ENCODE assay signal across 14 cellular contexts in the genomic region with DNA sequence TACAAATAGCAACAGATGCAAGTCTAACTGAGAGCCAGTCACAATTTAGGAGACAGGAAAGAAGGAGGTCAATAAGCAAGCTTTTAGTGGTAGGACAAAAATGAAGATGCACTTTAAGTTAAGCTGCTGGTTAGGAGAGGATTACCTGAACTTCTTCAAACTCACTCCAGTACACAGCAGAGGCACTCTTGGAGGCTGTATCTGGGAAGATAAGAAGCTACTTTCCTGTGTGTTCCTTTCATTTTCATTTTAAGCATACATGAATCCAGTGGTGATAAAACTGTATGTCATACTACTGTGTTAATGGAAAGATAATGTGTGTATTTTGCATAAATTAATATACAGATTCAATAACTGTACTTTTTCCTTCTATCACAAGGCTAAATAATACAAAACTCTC. TPM values are rescaled to one million over a fixed set of nuclear protein-coding genes. Genes with fewer than 3 reads are reported as not detected.
DNase-seq lines count a peak whose midpoint lies in the region; ATAC-seq, FAIRE-seq and TF ChIP-seq lines count a peak whose summit lies in the region.
"Had no signal": no experiment of that assay in that cellular context is flagged by ENCODE, and none has a peak within 500 bp of the region (broad histone marks: within the 10 kb centered on the region; RNA-seq: fewer than 3 reads in every experiment).

No MANE protein-coding gene starts in this region.

- TF ChIP-seq EP300 in K562 (IDR thresholded peaks at IDR 0.05; ENCODE audit: low read length) (no peak), tibial nerve (IDR thresholded peaks at IDR 0.05) (no peak)

- peaks cover 17% of the 10 kb centered on the region for H3K36me3 Mint-ChIP-seq in activated naive CD8-positive, alpha-beta T cell treated with anti-CD3 and anti-CD28 coated beads, Interleukin-2, amount 10 ng/mL, durations not matched to agents 7 days and 5 days
- peaks cover 14% of the 10 kb centered on the region for H3K36me3 Mint-ChIP-seq in activated naive CD8-positive, alpha-beta T cell treated with anti-CD3 and anti-CD28 coated beads for 36 hours
- peaks cover 2% of the 10 kb centered on the region for H3K36me3 Mint-ChIP-seq in neural progenitor cell

- H3K4me3 Mint-ChIP-seq in activated naive CD8-positive, alpha-beta T cell treated with anti-CD3 and anti-CD28 coated beads, Interleukin-2, amount 10 ng/mL, durations not matched to agents 7 days and 5 days: peak overlapping the region; percentile 62
- H3K4me3 Mint-ChIP-seq in activated naive CD8-positive, alpha-beta T cell treated with anti-CD3 and anti-CD28 coated beads for 36 hours: no peak overlapping the region
- no peak overlapping the region for H3K4me3 Mint-ChIP-seq in neural progenitor cell

- no peaks in the 10 kb centered on the region for H3F3A ChIP-seq in neural progenitor cell (ENCODE audit: low read depth)

- H3K79me2 ChIP-seq in K562 (ENCODE audit: control insufficient read depth, insufficient read depth, low read length) (peaks cover 25% of the 10 kb centered on the region), neural progenitor cell (ENCODE audit: low read depth) (no peaks in the 10 kb centered on the region)

- H3K9ac ChIP-seq in K562 (ENCODE audit: insufficient read depth in 1 of 2, low read depth in 2 of 2, low read length in 2 of 2) (no peak overlapping the region), neural progenitor cell (no peak overlapping the region)

- no peak overlapping the region for H3K4me2 ChIP-seq in K562 (ENCODE audit: insufficient read depth, low read length)
- H3K4me2 ChIP-seq in neural progenitor cell: no peak overlapping the region

- no peak overlapping the region for H3K27ac ChIP-seq in K562 (ENCODE audit: extremely low read depth, low read depth, low read length)
- no peak overlapping the region for H3K27ac ChIP-seq in neural progenitor cell
- H3K27ac ChIP-seq in tibial nerve: no peak overlapping the region
- H3K27ac ChIP-seq: RWPE1, tibial artery had no signal

- DNase-seq in activated naive CD8-positive, alpha-beta T cell treated with anti-CD3 and anti-CD28 coated beads, Interleukin-2, amount 10 ng/mL, durations not matched to agents 7 days and 5 days: no peak
- DNase-seq in activated naive CD8-positive, alpha-beta T cell treated with anti-CD3 and anti-CD28 coated beads for 36 hours: no peak
- DNase-seq in MV-4-11 (lab: John Stamatoyannopoulos, UW): peak; percentile 20
- peak in 1 of 4 experiments; percentile 5 for DNase-seq in K562 (ENCODE audit: extremely low read depth in 1 of 4, low spot score in 3 of 4)
- DNase-seq in cortex of kidney (lab: John Stamatoyannopoulos, UW): no peak
- no peak for DNase-seq in GOT3 (lab: John Stamatoyannopoulos, UW)
- no peak for DNase-seq in neural progenitor cell (ENCODE audit: low spot score)
- DNase-seq in tibial nerve (ENCODE audit: low spot score in 2 of 2): no peak
- DNase-seq: activated CD4-positive, alpha-beta T cell treated with anti-CD3 and anti-CD28 coated beads for 48 hours; cerebellar nuclear complex; glutamatergic neuron; NCI-H446; tibial artery had no signal

- H3K4me3 ChIP-seq in K562 (no peak overlapping the region), neural progenitor cell (no peak overlapping the region), tibial nerve (no peak overlapping the region)
- H3K4me3 ChIP-seq: tibial artery had no signal

- BruUV-seq in K562 (replicated peaks; lab: Mats Ljungman, UMichigan): no TSS peak

- H3K27ac Mint-ChIP-seq in activated naive CD8-positive, alpha-beta T cell treated with anti-CD3 and anti-CD28 coated beads, Interleukin-2, amount 10 ng/mL, durations not matched to agents 7 days and 5 days: peak overlapping the region; percentile 66
- H3K27ac Mint-ChIP-seq in activated naive CD8-positive, alpha-beta T cell treated with anti-CD3 and anti-CD28 coated beads for 36 hours: no peak overlapping the region
- no peak overlapping the region for H3K27ac Mint-ChIP-seq in neural progenitor cell

- no peak for FAIRE-seq in K562 (lab: Jason Lieb, UNC)

- TF ChIP-seq CTCF in K562 (IDR thresholded peaks at IDR 0.05 in 2 of 3, conservative IDR thresholded peaks at IDR 0.05 in 1 of 3; ENCODE audit: insufficient read depth in 2 of 3, low read depth in 1 of 3, low read length in 3 of 3): no peak
- no peak for TF ChIP-seq CTCF in neural progenitor cell (IDR thresholded peaks at IDR 0.05)
- no peak for TF ChIP-seq CTCF in tibial nerve (IDR thresholded peaks at IDR 0.05)

- H4K20me1 ChIP-seq in K562 (replicated peaks; ENCODE audit: control insufficient read depth, insufficient read depth, low read length) (no peaks in the 10 kb centered on the region), neural progenitor cell (ENCODE audit: low read depth) (no peaks in the 10 kb centered on the region)

- intact Hi-C loops in K562 (cut with micrococcal nuclease): no loop called here

- H3K27me3 ChIP-seq in K562 (ENCODE audit: control insufficient read depth in 2 of 2, insufficient read depth in 2 of 2, low read length in 2 of 2) (no peaks in the 10 kb centered on the region), neural progenitor cell (no peaks in the 10 kb centered on the region), tibial nerve (no peaks in the 10 kb centered on the region)
- H3K27me3 ChIP-seq: tibial artery had no signal

- in situ Hi-C loops in K562 (cut with MboI): no loop called here

- H2AFZ ChIP-seq in K562 (ENCODE audit: low read depth, low read length) (no peak overlapping the region), neural progenitor cell (replicated peaks) (no peak overlapping the region)

- no peaks in the 10 kb centered on the region for H3K9me1 ChIP-seq in K562 (ENCODE audit: control insufficient read depth, insufficient read depth, low read length)

- H3K9me3 ChIP-seq in K562 (replicated peaks; ENCODE audit: control insufficient read depth, insufficient read depth, low read depth, low read length) (no peaks in the 10 kb centered on the region), neural progenitor cell (ENCODE audit: low read depth) (no peaks in the 10 kb centered on the region), tibial nerve (peaks cover 0 to 10% (median 0%) of the 10 kb centered on the region in 4 donors)
- H3K9me3 ChIP-seq: tibial artery had no signal

- H3K36me3 ChIP-seq in K562 (ENCODE audit: control insufficient read depth, insufficient read depth, low read length): peaks cover 60% of the 10 kb centered on the region; the same call in 2 of the 3 replicates
- H3K36me3 ChIP-seq in neural progenitor cell: no peaks in the 10 kb centered on the region
- H3K36me3 ChIP-seq in tibial nerve: peaks cover 0 to 39% (median 7%) of the 10 kb centered on the region in 3 donors

- CTCF ChIA-PET in K562 (lab: Yijun Ruan, JAX; ENCODE audit: low intra/inter-chr PET ratio): no interaction called here

- no peak for TF ChIP-seq RAD21 in K562 (CRISPR knock-in tag; conservative IDR thresholded peaks at IDR 0.05 in 1 of 2, IDR thresholded peaks at IDR 0.05 in 1 of 2)

- TF ChIP-seq POLR2A in K562 (conservative IDR thresholded peaks at IDR 0.05): no peak
- no peak for TF ChIP-seq POLR2A in tibial nerve (IDR thresholded peaks at IDR 0.05)

- no peaks in the 10 kb centered on the region for H3K27me3 Mint-ChIP-seq in activated naive CD8-positive, alpha-beta T cell treated with anti-CD3 and anti-CD28 coated beads, Interleukin-2, amount 10 ng/mL, durations not matched to agents 7 days and 5 days
- no peaks in the 10 kb centered on the region for H3K27me3 Mint-ChIP-seq in activated naive CD8-positive, alpha-beta T cell treated with anti-CD3 and anti-CD28 coated beads for 36 hours
- H3K27me3 Mint-ChIP-seq in neural progenitor cell (ENCODE audit: insufficient read depth, low read depth): peaks cover 2% of the 10 kb centered on the region

- no peaks in the 10 kb centered on the region for H3K9me3 Mint-ChIP-seq in activated naive CD8-positive, alpha-beta T cell treated with anti-CD3 and anti-CD28 coated beads, Interleukin-2, amount 10 ng/mL, durations not matched to agents 7 days and 5 days
- peaks cover 3% of the 10 kb centered on the region for H3K9me3 Mint-ChIP-seq in activated naive CD8-positive, alpha-beta T cell treated with anti-CD3 and anti-CD28 coated beads for 36 hours
- H3K9me3 Mint-ChIP-seq in neural progenitor cell: peaks cover 3% of the 10 kb centered on the region

- POLR2A ChIA-PET in activated naive CD8-positive, alpha-beta T cell treated with anti-CD3 and anti-CD28 coated beads, Interleukin-2, amount 10 ng/mL, durations not matched to agents 7 days and 5 days (lab: Charles Lee): no interaction called here
- POLR2A ChIA-PET in K562 (lab: Yijun Ruan, JAX): interaction anchor here (0.9 kb wide), 1 partner anchor 111 kb away, joined by 3 read pairs; no protein-coding TSS in a partner anchor

- no peaks in the 10 kb centered on the region for H3K4me1 ChIP-seq in K562 (replicated peaks in 1 of 2; ENCODE audit: control insufficient read depth in 2 of 2, insufficient read depth in 2 of 2, low read length in 2 of 2)
- no peaks in the 10 kb centered on the region for H3K4me1 ChIP-seq in neural progenitor cell
- no peaks in the 10 kb centered on the region for H3K4me1 ChIP-seq in tibial nerve
- H3K4me1 ChIP-seq: tibial artery had no signal

- H3K4me1 Mint-ChIP-seq in activated naive CD8-positive, alpha-beta T cell treated with anti-CD3 and anti-CD28 coated beads, Interleukin-2, amount 10 ng/mL, durations not matched to agents 7 days and 5 days: peaks cover 14% of the 10 kb centered on the region
- H3K4me1 Mint-ChIP-seq in activated naive CD8-positive, alpha-beta T cell treated with anti-CD3 and anti-CD28 coated beads for 36 hours: peaks cover 10% of the 10 kb centered on the region
- H3K4me1 Mint-ChIP-seq in neural progenitor cell: no peaks in the 10 kb centered on the region

- peak; percentile 88 for ATAC-seq in activated naive CD8-positive, alpha-beta T cell treated with anti-CD3 and anti-CD28 coated beads, Interleukin-2, amount 10 ng/mL, durations not matched to agents 7 days and 5 days (ENCODE audit: low read depth)
- no peak for ATAC-seq in K562

RNA-seq across cellular contexts. Expression of gene HYCC2, which starts 49.6 kb away (rescaled TPM):
- total RNA-seq in activated naive CD8-positive, alpha-beta T cell treated with anti-CD3 and anti-CD28 coated beads, Interleukin-2, amount 10 ng/mL, durations not matched to agents 7 days and 5 days: 10 to 100 TPM; 37.0 to 40.5 TPM
- 10 to 100 TPM; 22.6 to 25.3 TPM for total RNA-seq in activated naive CD8-positive, alpha-beta T cell treated with anti-CD3 and anti-CD28 coated beads for 36 hours
- total RNA-seq in K562 (2011; cell fraction: chromatin; rRNA removed; ENCODE audit: low replicate concordance): 36.2 and 109 TPM in 2 replicates
- total RNA-seq in K562 (2011; cell fraction: nucleolus; rRNA removed): 18.8 and 22.1 TPM in 2 replicates
- 55.3 and 96.3 TPM in 2 replicates for total RNA-seq in K562 (2011; cell fraction: nucleoplasm; rRNA removed)
- total RNA-seq in K562 (2014; rRNA removed) (5.4 TPM in 2 replicates), K562 (2014; rRNA removed; fragmentation: Illumina TruSeq; extraction: Trizol) (15.6 and 16.9 TPM in 2 replicates), K562 (2015; rRNA removed; fragmentation: Illumina TruSeq; extraction: Trizol) (11.1 and 12.8 TPM in 2 replicates), K562 (2021) (18.9 and 20.0 TPM in 2 replicates), neural progenitor cell (ENCODE audit: low replicate concordance) (6.8 and 9.1 TPM in 2 replicates), tibial nerve (10 to 100 TPM; 17.3 to 27.9 (median 18.6) TPM)
- polyA plus RNA-seq in K562 (2011; rRNA removed) (12.2 and 14.9 TPM in 2 replicates), K562 (2014; fragmentation: Illumina TruSeq; extraction: Trizol) (6.3 and 8.5 TPM in 2 replicates), K562 (2014; fragmentation: Nextera tagmentation; extraction: Ambion mirVana) (1 to 10 TPM; 7.5 to 9.8 TPM), K562 (2014; rRNA removed) (5.2 and 5.5 TPM in 2 replicates)
- 2.4 and 4.6 TPM in 2 replicates for polyA plus RNA-seq in K562 (2011; cell fraction: cytosol; rRNA removed)
- polyA plus RNA-seq in K562 (2011; cell fraction: nucleus; rRNA removed): 12.1 and 15.4 TPM in 2 replicates
- polyA plus RNA-seq in K562 (2012): 3.8 TPM in 2 replicates
- polyA minus RNA-seq in K562 (2011; rRNA and poly(A)+ RNA removed): 33.9 and 39.3 TPM in 2 replicates
- 8.9 and 12.0 TPM in 2 replicates for polyA minus RNA-seq in K562 (2011; cell fraction: cytosol; rRNA and poly(A)+ RNA removed)
- 23.7 and 39.7 TPM in 2 replicates for polyA minus RNA-seq in K562 (2011; cell fraction: nucleus; rRNA and poly(A)+ RNA removed)

RNA-seq across cellular contexts. Expression of gene NDUFB3, which starts 49.9 kb away (rescaled TPM):
- 100 to 1,000 TPM; 115 to 116 TPM for total RNA-seq in activated naive CD8-positive, alpha-beta T cell treated with anti-CD3 and anti-CD28 coated beads, Interleukin-2, amount 10 ng/mL, durations not matched to agents 7 days and 5 days
- 100 to 1,000 TPM; 139 to 146 TPM for total RNA-seq in activated naive CD8-positive, alpha-beta T cell treated with anti-CD3 and anti-CD28 coated beads for 36 hours
- 4.1 and 9.5 TPM in 2 replicates for total RNA-seq in K562 (2011; cell fraction: chromatin; rRNA removed; ENCODE audit: low replicate concordance)
- 6.4 and 7.8 TPM in 2 replicates for total RNA-seq in K562 (2011; cell fraction: nucleolus; rRNA removed)
- 11.7 and 11.8 TPM in 2 replicates for total RNA-seq in K562 (2011; cell fraction: nucleoplasm; rRNA removed)
- total RNA-seq in K562 (2014; rRNA removed): 116 and 156 TPM in 2 replicates
- 202 and 209 TPM in 2 replicates for total RNA-seq in K562 (2014; rRNA removed; fragmentation: Illumina TruSeq; extraction: Trizol)
- 138 and 152 TPM in 2 replicates for total RNA-seq in K562 (2015; rRNA removed; fragmentation: Illumina TruSeq; extraction: Trizol)
- 127 and 142 TPM in 2 replicates for total RNA-seq in K562 (2021)
- 121 and 152 TPM in 2 replicates for polyA plus RNA-seq in K562 (2011; rRNA removed)
- 21.4 and 72.0 TPM in 2 replicates for polyA plus RNA-seq in K562 (2011; cell fraction: cytosol; rRNA removed)
- 13.2 and 33.7 TPM in 2 replicates for polyA plus RNA-seq in K562 (2011; cell fraction: nucleus; rRNA removed)
- polyA plus RNA-seq in K562 (2012): 97.7 and 221 TPM in 2 replicates
- 126 and 130 TPM in 2 replicates for polyA plus RNA-seq in K562 (2014; fragmentation: Illumina TruSeq; extraction: Trizol)
- 100 to 1,000 TPM; 679 to 786 TPM for polyA plus RNA-seq in K562 (2014; fragmentation: Nextera tagmentation; extraction: Ambion mirVana)
- polyA plus RNA-seq in K562 (2014; rRNA removed): 230 and 235 TPM in 2 replicates
- 53.1 and 53.6 TPM in 2 replicates for polyA minus RNA-seq in K562 (2011; rRNA and poly(A)+ RNA removed)
- polyA minus RNA-seq in K562 (2011; cell fraction: cytosol; rRNA and poly(A)+ RNA removed): 14.2 and 17.0 TPM in 2 replicates
- 4.7 and 12.2 TPM in 2 replicates for polyA minus RNA-seq in K562 (2011; cell fraction: nucleus; rRNA and poly(A)+ RNA removed)
- 50.1 and 125 TPM in 2 replicates for total RNA-seq in neural progenitor cell (ENCODE audit: low replicate concordance)
- total RNA-seq in tibial nerve: 10 to 100 TPM; 30.8 to 55.7 (median 52.1) TPM

RNA-seq across cellular contexts. Expression of gene ORC2, which starts 58.5 kb away (rescaled TPM):
- 10 to 100 TPM; 52.0 to 55.0 TPM for total RNA-seq in activated naive CD8-positive, alpha-beta T cell treated with anti-CD3 and anti-CD28 coated beads, Interleukin-2, amount 10 ng/mL, durations not matched to agents 7 days and 5 days
- total RNA-seq in activated naive CD8-positive, alpha-beta T cell treated with anti-CD3 and anti-CD28 coated beads for 36 hours: 10 to 100 TPM; 54.9 to 64.7 TPM
- 21.5 and 77.6 TPM in 2 replicates for total RNA-seq in K562 (2011; cell fraction: chromatin; rRNA removed; ENCODE audit: low replicate concordance)
- total RNA-seq in K562 (2011; cell fraction: nucleolus; rRNA removed): 10.7 and 12.2 TPM in 2 replicates
- 28.1 and 40.5 TPM in 2 replicates for total RNA-seq in K562 (2011; cell fraction: nucleoplasm; rRNA removed)
- total RNA-seq in K562 (2014; rRNA removed) (15.4 and 16.6 TPM in 2 replicates), K562 (2014; rRNA removed; fragmentation: Illumina TruSeq; extraction: Trizol) (36.2 and 41.0 TPM in 2 replicates), K562 (2015; rRNA removed; fragmentation: Illumina TruSeq; extraction: Trizol) (28.1 and 30.9 TPM in 2 replicates), K562 (2021) (41.1 and 42.3 TPM in 2 replicates), neural progenitor cell (ENCODE audit: low replicate concordance) (48.1 and 75.4 TPM in 2 replicates), tibial nerve (10 to 100 TPM; 17.8 to 32.3 (median 20.1) TPM)
- polyA plus RNA-seq in K562 (2011; rRNA removed) (14.9 and 19.0 TPM in 2 replicates), K562 (2014; fragmentation: Illumina TruSeq; extraction: Trizol) (24.2 and 25.8 TPM in 2 replicates), K562 (2014; fragmentation: Nextera tagmentation; extraction: Ambion mirVana) (1 to 10 TPM; 5.6 to 9.7 TPM), K562 (2014; rRNA removed) (17.9 and 18.4 TPM in 2 replicates)
- polyA plus RNA-seq in K562 (2011; cell fraction: cytosol; rRNA removed): 3.3 and 6.9 TPM in 2 replicates
- polyA plus RNA-seq in K562 (2011; cell fraction: nucleus; rRNA removed): 31.6 and 51.0 TPM in 2 replicates
- 12.8 and 13.8 TPM in 2 replicates for polyA plus RNA-seq in K562 (2012)
- 12.9 and 20.4 TPM in 2 replicates for polyA minus RNA-seq in K562 (2011; rRNA and poly(A)+ RNA removed)
- 14.2 and 19.1 TPM in 2 replicates for polyA minus RNA-seq in K562 (2011; cell fraction: cytosol; rRNA and poly(A)+ RNA removed)
- 8.5 and 18.2 TPM in 2 replicates for polyA minus RNA-seq in K562 (2011; cell fraction: nucleus; rRNA and poly(A)+ RNA removed)
